ENCODE assay signal across 21 cellular contexts in the genomic region with DNA sequence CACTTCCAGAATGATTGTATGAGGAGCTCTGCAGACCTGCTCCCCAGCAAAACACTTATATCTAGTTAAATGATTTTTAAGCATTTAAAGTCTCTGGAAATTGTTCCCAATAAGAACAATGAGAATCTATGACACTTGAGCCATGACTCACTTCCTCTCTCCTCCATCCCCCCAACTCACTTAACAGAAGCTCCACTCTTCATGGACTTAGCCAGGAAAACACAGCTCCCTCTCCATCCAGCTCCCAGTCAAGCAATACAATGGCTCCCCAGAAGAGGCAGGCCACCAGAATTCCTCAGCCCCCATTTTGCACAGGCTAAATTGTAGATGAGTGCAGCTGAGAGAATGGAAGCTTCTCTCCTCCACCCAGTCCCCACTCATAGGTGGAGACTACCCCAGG. TPM values are rescaled to one million over a fixed set of nuclear protein-coding genes. Genes with fewer than 3 reads are reported as not detected.
DNase-seq lines count a peak whose midpoint lies in the region; ATAC-seq and TF ChIP-seq lines count a peak whose summit lies in the region.
"Had no signal": no experiment of that assay in that cellular context is flagged by ENCODE, and none has a peak within 500 bp of the region (broad histone marks: within the 10 kb centered on the region; RNA-seq: fewer than 3 reads in every experiment).

No MANE protein-coding gene starts in this region.

- no peak overlapping the region for H3K27ac ChIP-seq in H9 (ENCODE audit: insufficient read length, low read depth, low read length)
- H3K27ac ChIP-seq: coronary artery, RWPE1 had no signal

- H2AK5ac ChIP-seq in H9 (ENCODE audit: insufficient read length, low read length): no peak overlapping the region

- no peak overlapping the region for H2AFZ ChIP-seq in H9 (ENCODE audit: low read length)

- no peak overlapping the region for H3K4ac ChIP-seq in H9 (ENCODE audit: low read depth, low read length)

- H3K9me3 ChIP-seq in H9 (ENCODE audit: control insufficient read depth, low read depth, low read length): no peaks in the 10 kb centered on the region

- no peaks in the 10 kb centered on the region for H4K20me1 ChIP-seq in H9 (ENCODE audit: control insufficient read depth, insufficient read depth, insufficient read length)

- H3K9ac ChIP-seq in H9 (ENCODE audit: extremely low read depth, insufficient read length, low read length): no peak overlapping the region

- H3K18ac ChIP-seq in H9 (ENCODE audit: insufficient read length, low read depth, low read length): no peak overlapping the region

- H4K91ac ChIP-seq in H9 (ENCODE audit: insufficient read length, low read depth, low read length): no peak overlapping the region

- H3K14ac ChIP-seq in H9 (ENCODE audit: insufficient read depth, low read length): no peak overlapping the region

- no peak overlapping the region for H3K4me2 ChIP-seq in H9 (ENCODE audit: insufficient read depth, insufficient read length, low read length)

- H3K27me3 Mint-ChIP-seq in nephron (ENCODE audit: low read depth) (no peaks in the 10 kb centered on the region), H9 (ENCODE audit: low read depth) (peaks cover 20% of the 10 kb centered on the region)

- H3K36me3 Mint-ChIP-seq in nephron (ENCODE audit: low read depth): peaks cover 4% of the 10 kb centered on the region
- peaks cover 2 to 4% (median 2%) of the 10 kb centered on the region in 3 experiments; a peak in 3 of 7 replicates for H3K36me3 Mint-ChIP-seq in H9 (ENCODE audit: insufficient read depth in 1 of 3, low read depth in 3 of 3)

- ATAC-seq in HG03045 (IDR thresholded peaks at IDR 0.05; ENCODE audit: unreplicated experiment): no peak
- ATAC-seq in GM21526 (IDR thresholded peaks at IDR 0.05; ENCODE audit: low FRiP score, unreplicated experiment): no peak
- ATAC-seq in HG03354 (IDR thresholded peaks at IDR 0.05; ENCODE audit: poor library complexity, severe bottlenecking, unreplicated experiment): no peak

- H3K56ac ChIP-seq in H9 (ENCODE audit: insufficient read length, low read depth, low read length): no peak overlapping the region

- H3K27ac Mint-ChIP-seq in nephron (peak overlapping the region; percentile 85 to 92 (median 91)), H9 (no peak overlapping the region)
- H3K27ac Mint-ChIP-seq: HFFc6 had no signal

- DNase-seq in DMS53 treated with DMSO at 0.1 percent for 48 hours (lab: John Stamatoyannopoulos, UW; ENCODE audit: unreplicated experiment) (peak; percentile 70), NCI-H69 (lab: John Stamatoyannopoulos, UW) (peak; percentile 43), dermis blood vessel endothelial cell (peak; percentile 76), H9 (no peak)
- DNase-seq: activated CD4-positive, CD25-positive, alpha-beta regulatory T cell; activated effector memory CD4-positive, alpha-beta T cell treated with Interleukin-2 at 50 U/mL for 16 hours; AML-193; amygdala; Calu3; HFFc6; IMR-90; midbrain; NCI-H2107; NCI-H748 treated with DMSO at 0.1 percent for 48 hours had no signal

- no peak overlapping the region for H4K5ac ChIP-seq in H9 (ENCODE audit: insufficient read length, low read depth, low read length)

- no peak overlapping the region for H2BK120ac ChIP-seq in H9 (ENCODE audit: low read depth, low read length, poor library complexity, severe bottlenecking)

- H3K4me3 Mint-ChIP-seq in nephron (peak overlapping the region in 1 of 3 experiments; percentile 5), H9 (no peak overlapping the region)
- H3K4me3 Mint-ChIP-seq: HFFc6 had no signal

- no peaks in the 10 kb centered on the region for H3K27me3 ChIP-seq in H9 (ENCODE audit: insufficient read depth, low read length)

- H3K23me2 ChIP-seq in H9 (ENCODE audit: insufficient read length, low read depth, low read length, poor library complexity, severe bottlenecking): no peaks in the 10 kb centered on the region

- no peak overlapping the region for H2BK20ac ChIP-seq in H9 (ENCODE audit: low read depth, low read length, poor library complexity, severe bottlenecking)

- no peak overlapping the region for H3T11ph ChIP-seq in H9 (ENCODE audit: low read length)

- H3K4me1 Mint-ChIP-seq in nephron: peaks cover 30% of the 10 kb centered on the region
- H3K4me1 Mint-ChIP-seq in H9: peaks cover 15 to 16% of the 10 kb centered on the region in 2 experiments

- H3K79me2 ChIP-seq in H9 (ENCODE audit: insufficient read depth, low read length): no peaks in the 10 kb centered on the region

- no peak overlapping the region for H2BK12ac ChIP-seq in H9 (ENCODE audit: insufficient read length, low read depth, low read length)

- no peak for TF ChIP-seq CTCF in nephron (IDR thresholded peaks at IDR 0.05; ENCODE audit: unreplicated experiment in 3 of 3)
- no peak; the same call in 2 of the 3 replicates for TF ChIP-seq CTCF in H9 (conservative IDR thresholded peaks at IDR 0.05)

- H3K79me1 ChIP-seq in H9 (ENCODE audit: insufficient read depth, low read depth, low read length, poor library complexity, severe bottlenecking): no peaks in the 10 kb centered on the region

- peaks cover 45% of the 10 kb centered on the region for H3K9me3 Mint-ChIP-seq in nephron
- peaks cover 19 to 20% of the 10 kb centered on the region in 2 experiments for H3K9me3 Mint-ChIP-seq in H9

- H3K23ac ChIP-seq in H9 (ENCODE audit: insufficient read length, low read depth, low read length): no peak overlapping the region

- H2BK5ac ChIP-seq in H9 (ENCODE audit: insufficient read length, low read length): no peak overlapping the region

- H2BK15ac ChIP-seq in H9 (ENCODE audit: low read depth, low read length): no peak overlapping the region

- H3K4me1 ChIP-seq in H9 (ENCODE audit: insufficient read depth, low read length): no peaks in the 10 kb centered on the region; the same call in 1 of the 2 replicates

- H4K8ac ChIP-seq in H9 (replicated peaks; ENCODE audit: insufficient read length, low read depth, low read length): no peak overlapping the region

RNA-seq across cellular contexts. Expression of a gene that starts 27.0 kb away (rescaled TPM):
- total RNA-seq in dermis blood vessel endothelial cell: not detected in 2 replicates
- 0.11 and 0.28 TPM in 2 replicates for total RNA-seq in H9 (2021)
- total RNA-seq: HFFc6; IMR-90; T-helper 1 cell treated with Interleukin-12 subunit alpha and Interleukin-12 subunit beta and Interleukin-4 antibody, amounts not matched to agents 30 ng/mL and 1 ng/mL, for 36 hours had no signal

Comparison
In these comparisons a context has a peak if more than half of its experiments do, and no peak if none do; other contexts are left out.
1. H3K27ac Mint-ChIP-seq: peak in nephron (3 of 3); none in H9 (0 of 3).